16 cellular contexts compared by ENCODE assay signal in the genomic region with DNA sequence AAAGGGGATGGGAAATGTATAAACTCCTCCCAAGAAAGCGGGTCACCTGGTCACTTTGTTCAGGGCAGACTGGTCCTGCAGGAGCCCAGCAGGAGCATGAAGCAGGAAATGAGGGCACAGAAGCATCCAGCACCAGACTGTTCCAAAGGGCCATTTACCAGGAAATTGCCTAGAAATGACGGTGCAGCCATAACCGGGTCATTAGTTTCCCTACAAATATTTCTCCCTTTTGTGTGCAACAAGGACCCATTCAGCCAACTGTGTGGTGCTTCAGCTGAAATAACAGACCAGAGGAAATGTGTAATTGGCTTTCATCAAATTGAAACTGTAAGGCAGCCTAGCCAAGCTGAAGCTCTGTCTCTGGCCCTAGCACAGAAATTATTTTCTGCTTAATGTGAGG. TPM values are rescaled to one million over a fixed set of nuclear protein-coding genes. Genes with fewer than 3 reads are reported as not detected.
DNase-seq lines count a peak whose midpoint lies in the region; ATAC-seq and TF ChIP-seq lines count a peak whose summit lies in the region.
"Had no signal": no experiment of that assay in that cellular context is flagged by ENCODE, and none has a peak within 500 bp of the region (broad histone marks: within the 10 kb centered on the region; RNA-seq: fewer than 3 reads in every experiment).

No MANE protein-coding gene starts in this region.

- H2BK15ac ChIP-seq in H9 (ENCODE audit: low read depth, low read length): no peak overlapping the region

- no peak overlapping the region for H4K91ac ChIP-seq in H9 (ENCODE audit: insufficient read length, low read depth, low read length)

- peaks cover 16 to 21% of the 10 kb centered on the region in 2 experiments for H3K4me1 Mint-ChIP-seq in H9

- H3T11ph ChIP-seq in H9 (ENCODE audit: low read length): no peak overlapping the region

- no peaks in the 10 kb centered on the region for H3K9me3 ChIP-seq in H9 (ENCODE audit: control insufficient read depth, low read depth, low read length)
- H3K9me3 ChIP-seq: BLaER1, psoas muscle, transverse colon had no signal

- H2BK120ac ChIP-seq in H9 (ENCODE audit: low read depth, low read length, poor library complexity, severe bottlenecking): no peak overlapping the region

- H3K9me3 Mint-ChIP-seq in H9: no peaks in the 10 kb centered on the region
- H3K9me3 Mint-ChIP-seq: activated T-helper 2 cell treated with anti-CD3 and anti-CD28 coated beads, Interferon-gamma antibody, Interleukin-2, Interleukin-4, amounts not matched to agents 10 μg/mL and 5 μg/mL and 100 μg/mL, durations not matched to agents 14 hours and 24 hours and 36 hours had no signal

- H3K27ac Mint-ChIP-seq in H9: peak overlapping the region in 2 of 3 experiments; percentile 22 to 71; a peak in 2 of 7 replicates
- H3K27ac Mint-ChIP-seq: activated T-helper 2 cell treated with anti-CD3 and anti-CD28 coated beads, Interferon-gamma antibody, Interleukin-2, Interleukin-4, amounts not matched to agents 10 μg/mL and 5 μg/mL and 100 μg/mL, durations not matched to agents 14 hours and 24 hours and 36 hours had no signal

- H3K79me2 ChIP-seq in H9 (ENCODE audit: insufficient read depth, low read length): no peaks in the 10 kb centered on the region

- H2BK5ac ChIP-seq in H9 (ENCODE audit: insufficient read length, low read length): no peak overlapping the region

- H3K9ac ChIP-seq in H9 (ENCODE audit: extremely low read depth, insufficient read length, low read length): no peak overlapping the region
- H3K9ac ChIP-seq: BLaER1, KMS-11 had no signal

- no peak overlapping the region for H3K18ac ChIP-seq in H9 (ENCODE audit: insufficient read length, low read depth, low read length)

- no CpG with 5 or more reads among the region's 3 CpGs for WGBS in H9 (ENCODE audit: extremely low coverage, insufficient read length, low lambda C conversion rate)

- H4K5ac ChIP-seq in H9 (ENCODE audit: insufficient read length, low read depth, low read length): no peak overlapping the region

- H3K4me1 ChIP-seq in H9 (ENCODE audit: insufficient read depth, low read length): no peaks in the 10 kb centered on the region; the same call in 1 of the 2 replicates
- H3K4me1 ChIP-seq: psoas muscle had no signal

- no peak overlapping the region for H2AK5ac ChIP-seq in H9 (ENCODE audit: insufficient read length, low read length)

- no peak overlapping the region for H3K4me2 ChIP-seq in H9 (ENCODE audit: insufficient read depth, insufficient read length, low read length)
- H3K4me2 ChIP-seq: BLaER1, KMS-11 had no signal

- no peak overlapping the region for H3K23ac ChIP-seq in H9 (ENCODE audit: insufficient read length, low read depth, low read length)

- H3K23me2 ChIP-seq in H9 (ENCODE audit: insufficient read length, low read depth, low read length, poor library complexity, severe bottlenecking): no peaks in the 10 kb centered on the region

- no peak overlapping the region for H2BK12ac ChIP-seq in H9 (ENCODE audit: insufficient read length, low read depth, low read length)

- no peak overlapping the region for H3K27ac ChIP-seq in H9 (ENCODE audit: insufficient read length, low read depth, low read length)
- H3K27ac ChIP-seq: BLaER1, KMS-11, psoas muscle had no signal

- H3K4me3 Mint-ChIP-seq in H9: no peak overlapping the region

- H3K27me3 Mint-ChIP-seq in H9 (ENCODE audit: low read depth): peaks cover 7% of the 10 kb centered on the region

- no peak overlapping the region for H2AFZ ChIP-seq in H9 (ENCODE audit: low read length)

- no peak overlapping the region for H3K56ac ChIP-seq in H9 (ENCODE audit: insufficient read length, low read depth, low read length)

- H3K4ac ChIP-seq in H9 (ENCODE audit: low read depth, low read length): no peak overlapping the region

- no peak overlapping the region for H4K8ac ChIP-seq in H9 (replicated peaks; ENCODE audit: insufficient read length, low read depth, low read length)

- in situ Hi-C loops in KBM-7 (cut with MboI; ENCODE audit: low pct_unique_long_range_greater_than_20kb, low sequenced_read_pairs): loop anchor here (25.0 kb wide), 1 partner anchor 224 kb away; a partner anchor contains a TSS

- ATAC-seq in HG03565 (IDR thresholded peaks at IDR 0.05; ENCODE audit: unreplicated experiment): no peak

- H4K20me1 ChIP-seq in H9 (ENCODE audit: control insufficient read depth, insufficient read depth, insufficient read length): no peaks in the 10 kb centered on the region
- H4K20me1 ChIP-seq: BLaER1 had no signal

- no peaks in the 10 kb centered on the region for H3K36me3 Mint-ChIP-seq in H9 (ENCODE audit: insufficient read depth in 1 of 3, low read depth in 3 of 3)

- no peaks in the 10 kb centered on the region for H3K79me1 ChIP-seq in H9 (ENCODE audit: insufficient read depth, low read depth, low read length, poor library complexity, severe bottlenecking)

- no peak overlapping the region for H3K14ac ChIP-seq in H9 (ENCODE audit: insufficient read depth, low read length)

- DNase-seq in A172 (ENCODE audit: low spot score) (peak; percentile 27), H9 (no peak), brain pericyte (ENCODE audit: low read depth, low spot score) (peak; percentile 13), left kidney (ENCODE audit: low read depth, low spot score) (peak; percentile 27), KBM-7 (no peak), UCSD-AML1 (lab: John Stamatoyannopoulos, UW; ENCODE audit: unreplicated experiment) (no peak)
- no peak for DNase-seq in activated CD4-positive, alpha-beta T cell treated with anti-CD3 and anti-CD28 coated beads for 1 hour
- DNase-seq: activated CD4-positive, CD25-positive, alpha-beta regulatory T cell; mesendoderm; NCI-H446 treated with DMSO at 0.1 percent for 48 hours; psoas muscle; transverse colon had no signal

- H2BK20ac ChIP-seq in H9 (ENCODE audit: low read depth, low read length, poor library complexity, severe bottlenecking): no peak overlapping the region

- TF ChIP-seq CTCF in H9 (conservative IDR thresholded peaks at IDR 0.05): no peak

- no peaks in the 10 kb centered on the region for H3K27me3 ChIP-seq in H9 (ENCODE audit: insufficient read depth, low read length)
- H3K27me3 ChIP-seq: BLaER1, transverse colon had no signal

RNA-seq across cellular contexts. Expression of a gene that starts 7.6 kb away (rescaled TPM):
- total RNA-seq in A172 (2014; rRNA removed; shearing (Covaris generic)): 9.4 and 11.2 TPM in 2 replicates
- total RNA-seq in H9 (2021): 38.1 and 38.8 TPM in 2 replicates

Comparison
In these comparisons a context has a peak if more than half of its experiments do, and no peak if none do; other contexts are left out.
1. DNase-seq: peak in A172 (single experiment), brain pericyte (single experiment) and left kidney (single experiment); none in H9 (single experiment), KBM-7 (single experiment), UCSD-AML1 (single experiment) and activated CD4-positive, alpha-beta T cell treated with anti-CD3 and anti-CD28 coated beads for 1 hour (single experiment).